21 cellular contexts compared by ENCODE assay signal in the genomic region with DNA sequence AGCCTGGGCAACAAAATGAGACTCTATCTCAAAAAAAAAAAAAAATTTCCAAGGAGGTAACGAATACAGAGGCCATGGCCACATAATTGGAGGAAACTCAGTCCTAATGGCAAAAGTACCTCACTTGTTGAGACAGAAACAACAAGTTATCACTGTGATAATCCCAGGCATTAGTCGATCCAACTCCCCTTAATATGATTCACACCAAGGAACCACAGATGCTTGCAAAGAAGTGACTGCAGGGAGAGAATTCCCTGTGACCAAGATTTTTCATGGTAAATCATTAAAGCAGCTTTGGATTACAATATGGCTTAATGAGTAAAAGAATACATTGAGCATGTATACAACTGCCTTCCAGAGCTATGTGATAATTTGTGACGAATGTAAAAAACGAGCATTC.
"Had no signal": no experiment of that assay in that cellular context is flagged by ENCODE, and none has a peak within 500 bp of the region (broad histone marks: within the 10 kb centered on the region; RNA-seq: fewer than 3 reads in every experiment).

No MANE protein-coding gene starts in this region.

- DNase-seq: cortex of kidney; dorsolateral prefrontal cortex; effector memory CD4-positive, alpha-beta T cell; immature natural killer cell; mammary epithelial cell; nephron progenitor cell; psoas muscle; stimulated activated CD4-positive, alpha-beta T cell treated with anti-CD3 and anti-CD28 coated beads, Interleukin-2, amount 100 ng/mL, for 24 hours; stimulated activated CD4-positive, alpha-beta T cell treated with anti-CD3 and anti-CD28 coated beads, Interleukin-4, amount 100 ng/mL, for 4 hours; stimulated activated naive B cell treated with anti-CD40 and anti-IgM and Interleukin-4, amounts not matched to agents 10 μg/mL and 1 μg/mL and 100 μg/mL, for 72 hours; stimulated activated naive CD8-positive, alpha-beta T cell treated with anti-CD3 and anti-CD28 coated beads, Interleukin-15, amount 100 ng/mL, for 72 hours; testis; upper lobe of right lung had no signal

- H3K9me3 Mint-ChIP-seq: immature natural killer cell; mesothelial cell of epicardium; nephron progenitor cell; stimulated activated naive B cell treated with anti-CD40 and anti-IgM and Interleukin-4, amounts not matched to agents 10 μg/mL and 1 μg/mL and 100 μg/mL, for 72 hours; stimulated activated naive CD8-positive, alpha-beta T cell treated with anti-CD3 and anti-CD28 coated beads, Interleukin-15, amount 100 ng/mL, for 72 hours had no signal

- H3K4me1 Mint-ChIP-seq: mesothelial cell of epicardium; nephron progenitor cell; stimulated activated naive B cell treated with anti-CD40 and anti-IgM and Interleukin-4, amounts not matched to agents 10 μg/mL and 1 μg/mL and 100 μg/mL, for 72 hours; stimulated activated naive CD8-positive, alpha-beta T cell treated with anti-CD3 and anti-CD28 coated beads, Interleukin-15, amount 100 ng/mL, for 72 hours had no signal

- H3K9me3 ChIP-seq: esophagus muscularis mucosa, gastroesophageal sphincter, psoas muscle, testis, tibial nerve, upper lobe of right lung, vagina had no signal

- H3K27me3 Mint-ChIP-seq: stimulated activated naive B cell treated with anti-CD40 and anti-IgM and Interleukin-4, amounts not matched to agents 10 μg/mL and 1 μg/mL and 100 μg/mL, for 72 hours; stimulated activated naive CD8-positive, alpha-beta T cell treated with anti-CD3 and anti-CD28 coated beads, Interleukin-15, amount 100 ng/mL, for 72 hours had no signal

- H3K27ac Mint-ChIP-seq: mesothelial cell of epicardium; nephron progenitor cell; stimulated activated naive B cell treated with anti-CD40 and anti-IgM and Interleukin-4, amounts not matched to agents 10 μg/mL and 1 μg/mL and 100 μg/mL, for 72 hours; stimulated activated naive CD8-positive, alpha-beta T cell treated with anti-CD3 and anti-CD28 coated beads, Interleukin-15, amount 100 ng/mL, for 72 hours had no signal

- H3K4me3 Mint-ChIP-seq: immature natural killer cell; mesothelial cell of epicardium; nephron progenitor cell; stimulated activated naive B cell treated with anti-CD40 and anti-IgM and Interleukin-4, amounts not matched to agents 10 μg/mL and 1 μg/mL and 100 μg/mL, for 72 hours; stimulated activated naive CD8-positive, alpha-beta T cell treated with anti-CD3 and anti-CD28 coated beads, Interleukin-15, amount 100 ng/mL, for 72 hours had no signal

- ATAC-seq: gastroesophageal sphincter; left lobe of liver; psoas muscle; sciatic nerve; stimulated activated naive B cell treated with anti-CD40 and anti-IgM and Interleukin-4, amounts not matched to agents 10 μg/mL and 1 μg/mL and 100 μg/mL, for 72 hours; stimulated activated naive CD8-positive, alpha-beta T cell treated with anti-CD3 and anti-CD28 coated beads, Interleukin-15, amount 100 ng/mL, for 72 hours; upper lobe of right lung had no signal

- H3K4me3 ChIP-seq: dorsolateral prefrontal cortex, esophagus muscularis mucosa, gastroesophageal sphincter, psoas muscle, skin epidermis, testis, tibial nerve, upper lobe of right lung, vagina had no signal

- H3K27me3 ChIP-seq: dorsolateral prefrontal cortex, esophagus muscularis mucosa, gastroesophageal sphincter, testis, tibial nerve, upper lobe of right lung, vagina had no signal
